Comparison of ENCODE assay signal across 1 cellular context in genomic region chr6:20180935-20181334, GRCh38.
TF ChIP-seq lines count a peak whose summit lies in the region.

No MANE protein-coding gene starts in this region.

TF ChIP-seq in GM12878, 131 proteins besides CTCF, POLR2A, EP300 and RAD21 (continued from another document):
- TF ChIP-seq MEF2B (IDR thresholded peaks at IDR 0.05; ENCODE audit: partially characterized antibody, poor library complexity, severe bottlenecking) (no peak), ETV6 (conservative IDR thresholded peaks at IDR 0.05 in 1 of 2, IDR thresholded peaks at IDR 0.05 in 1 of 2; ENCODE audit: borderline replicate concordance in 1 of 2, low read depth in 1 of 2) (no peak), POLR2AphosphoS2 (IDR thresholded peaks at IDR 0.05; ENCODE audit: low read depth, low read length) (no peak), NBN (IDR thresholded peaks at IDR 0.05) (no peak), SIX5 (IDR thresholded peaks at IDR 0.05; ENCODE audit: low read depth, low read length, severe bottlenecking) (no peak), ATF7 (IDR thresholded peaks at IDR 0.05; ENCODE audit: low read depth) (peak; percentile 66), CBFB (IDR thresholded peaks at IDR 0.05; ENCODE audit: low read depth) (no peak), MEF2A (IDR thresholded peaks at IDR 0.05; ENCODE audit: insufficient read depth, low read depth, low read length) (peak; percentile 58; the same call in 1 of the 2 replicates), RUNX3 (IDR thresholded peaks at IDR 0.05; ENCODE audit: low read length) (peak; percentile 72), SP1 (IDR thresholded peaks at IDR 0.05; ENCODE audit: low read depth, low read length) (no peak), ZSCAN29 (IDR thresholded peaks at IDR 0.05) (no peak), SRF (IDR thresholded peaks at IDR 0.05; ENCODE audit: low read depth in 2 of 2, low read length in 2 of 2) (no peak), PKNOX1 (IDR thresholded peaks at IDR 0.05) (0 out of 2 replicates have a peak, but pooled peaks have one; percentile 23), FOXK2 (IDR thresholded peaks at IDR 0.05) (no peak), E4F1 (IDR thresholded peaks at IDR 0.05; ENCODE audit: borderline replicate concordance, partially characterized antibody) (no peak), ZNF274 (IDR thresholded peaks at IDR 0.05; ENCODE audit: insufficient read depth, insufficient read length) (no peak), BACH1 (IDR thresholded peaks at IDR 0.05; ENCODE audit: borderline replicate concordance) (no peak)
